ENCODE assay signal across 20 cellular contexts in the genomic region with DNA sequence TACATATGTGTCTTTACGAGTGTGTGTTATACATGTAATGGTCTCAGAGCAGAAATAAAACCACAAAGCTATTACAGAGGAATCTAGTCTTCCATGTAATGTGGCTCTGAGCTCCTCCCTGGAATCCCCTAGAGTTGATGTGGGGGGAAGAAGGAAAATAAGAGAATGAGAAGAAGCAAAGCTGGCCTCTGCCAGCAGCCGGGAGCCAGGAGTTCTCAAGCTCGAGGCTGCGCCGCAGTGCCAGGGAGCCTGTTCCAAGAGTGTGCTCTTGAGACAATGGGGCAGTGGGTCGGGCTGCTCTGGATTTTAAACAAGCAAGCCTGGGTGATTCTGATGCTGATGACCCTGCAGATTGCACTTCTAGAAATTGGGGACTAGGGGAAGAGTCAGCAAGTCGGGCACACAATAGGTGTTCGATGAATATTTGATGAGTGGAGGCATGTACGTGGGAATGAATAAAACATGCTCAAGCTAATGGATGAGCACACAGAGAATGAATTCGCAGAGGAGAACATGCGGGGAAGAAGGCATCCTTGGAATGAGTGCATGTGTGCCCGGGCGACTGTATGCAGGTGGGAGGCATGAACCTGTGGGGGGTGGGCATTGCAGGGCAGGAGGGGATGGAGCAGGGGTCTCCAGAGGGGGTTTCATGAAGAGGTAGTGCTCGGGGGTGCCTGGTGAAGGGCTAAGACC.
A peak's percentile ranks its signal among the peaks of the same experiment; 100 is the strongest.
DNase-seq lines count a peak whose midpoint lies in the region; TF ChIP-seq lines count a peak whose summit lies in the region.
"Had no signal": no experiment of that assay in that cellular context is flagged by ENCODE, and none has a peak within 500 bp of the region (broad histone marks: within the 10 kb centered on the region; RNA-seq: fewer than 3 reads in every experiment).

No MANE protein-coding gene starts in this region.

- H2AFZ ChIP-seq in trophoblast cell (ENCODE audit: insufficient read depth, low read length, poor library complexity) (no peak overlapping the region), OCI-LY7 (ENCODE audit: low read length) (no peak overlapping the region)

- H3K4me2 ChIP-seq in trophoblast cell (ENCODE audit: low read length) (no peak overlapping the region), OCI-LY7 (ENCODE audit: low read length) (no peak overlapping the region)

- peaks cover 3% of the 10 kb centered on the region for H3K79me1 ChIP-seq in trophoblast cell (ENCODE audit: low read length)

- POLR2A ChIA-PET in CD8-positive, alpha-beta memory T cell (lab: Charles Lee), result no interaction called here
- POLR2A ChIA-PET in OCI-LY7 (lab: Charles Lee) (no interaction called here), GM10248 (lab: Yijun Ruan, JAX) (no interaction called here)

- H4K20me1 ChIP-seq in OCI-LY7 (ENCODE audit: insufficient read depth, low read length), result no peaks in the 10 kb centered on the region

- H3K23ac ChIP-seq in trophoblast cell (ENCODE audit: low read length), result no peak overlapping the region

- peak overlapping the region in 7 of 8 donors; percentile 10 to 84 (median 30) for H3K27ac Mint-ChIP-seq in CD8-positive, alpha-beta memory T cell
- H3K27ac Mint-ChIP-seq in glutamatergic neuron (ENCODE audit: unreplicated experiment), result peak overlapping the region; percentile 71
- H3K27ac Mint-ChIP-seq: CD4-positive, alpha-beta T cell had no signal

- no peak overlapping the region for H3K4me3 ChIP-seq in CD8-positive, alpha-beta memory T cell (ENCODE audit: low read length)
- H3K4me3 ChIP-seq in astrocyte of the cerebellum (ENCODE audit: low read depth, low read length) (no peak overlapping the region), trophoblast cell (ENCODE audit: low read depth, low read length) (no peak overlapping the region), OCI-LY7 (ENCODE audit: low read depth, low read length, poor library complexity, severe bottlenecking) (no peak overlapping the region)
- H3K4me3 ChIP-seq: mucosa of descending colon, right lobe of liver, SJCRH30, thyroid gland had no signal

- H3K79me2 ChIP-seq in trophoblast cell (ENCODE audit: control insufficient read depth, insufficient read depth, low read length, poor library complexity), result peaks cover 10% of the 10 kb centered on the region
- no peaks in the 10 kb centered on the region for H3K79me2 ChIP-seq in OCI-LY7 (ENCODE audit: insufficient read depth, low read depth, low read length)

- H3K36me3 ChIP-seq in CD8-positive, alpha-beta memory T cell (ENCODE audit: insufficient read depth, low read length), result no peaks in the 10 kb centered on the region
- H3K36me3 ChIP-seq in trophoblast cell (ENCODE audit: control insufficient read depth in 1 of 2, insufficient read depth in 2 of 2, low read length in 2 of 2) (peaks cover 0 to 5% of the 10 kb centered on the region in 2 experiments), OCI-LY7 (ENCODE audit: insufficient read depth, low read length) (no peaks in the 10 kb centered on the region)
- H3K36me3 ChIP-seq: right lobe of liver, SJCRH30, thyroid gland, WERI-Rb-1 had no signal

- peak overlapping the region in 1 of 7 donors; percentile 2 for H3K4me3 Mint-ChIP-seq in CD8-positive, alpha-beta memory T cell
- peak overlapping the region; percentile 53 for H3K4me3 Mint-ChIP-seq in glutamatergic neuron (ENCODE audit: unreplicated experiment)
- H3K4me3 Mint-ChIP-seq: CD4-positive, alpha-beta T cell had no signal

- H3K9ac ChIP-seq in trophoblast cell (ENCODE audit: low read length), result no peak overlapping the region

- BruUV-seq in OCI-LY7 (replicated peaks; lab: Mats Ljungman, UMichigan), result no TSS peak

- H3K9me3 ChIP-seq in CD8-positive, alpha-beta memory T cell (ENCODE audit: low read length), result no peaks in the 10 kb centered on the region
- H3K9me3 ChIP-seq in trophoblast cell (ENCODE audit: insufficient read depth, low read depth, low read length), result no peaks in the 10 kb centered on the region
- no peaks in the 10 kb centered on the region for H3K9me3 ChIP-seq in OCI-LY7 (ENCODE audit: low read length)
- H3K9me3 ChIP-seq: mucosa of descending colon, right lobe of liver, SJCRH30, thyroid gland had no signal

- no peaks in the 10 kb centered on the region for H3K27me3 Mint-ChIP-seq in CD8-positive, alpha-beta memory T cell
- H3K27me3 Mint-ChIP-seq in glutamatergic neuron (ENCODE audit: unreplicated experiment), result peaks cover 15% of the 10 kb centered on the region
- H3K27me3 Mint-ChIP-seq: CD4-positive, alpha-beta T cell had no signal

- peak overlapping the region; percentile 31 for H3K4ac ChIP-seq in trophoblast cell (ENCODE audit: low read depth, low read length)

- H4K12ac ChIP-seq in trophoblast cell (ENCODE audit: low read depth, low read length), result no peak overlapping the region

- H2BK120ac ChIP-seq in trophoblast cell (ENCODE audit: insufficient read depth, low read length, poor library complexity), result no peak overlapping the region

- intact Hi-C loops in OCI-LY7 (cut with micrococcal nuclease; ENCODE audit: unreplicated experiment), result no loop called here

- H3K4me1 ChIP-seq in CD8-positive, alpha-beta memory T cell (ENCODE audit: insufficient read depth, low read length), result no peaks in the 10 kb centered on the region
- H3K4me1 ChIP-seq in trophoblast cell (ENCODE audit: control insufficient read depth in 1 of 2, insufficient read depth in 2 of 2, low read length in 2 of 2) (peaks cover 0 to 5% of the 10 kb centered on the region in 2 experiments), OCI-LY7 (ENCODE audit: insufficient read depth, low read length, poor library complexity, severe bottlenecking) (no peaks in the 10 kb centered on the region)
- H3K4me1 ChIP-seq: SJCRH30 had no signal

- no peak overlapping the region for H4K8ac ChIP-seq in trophoblast cell (ENCODE audit: low read depth, low read length)

- H3K4me1 Mint-ChIP-seq in CD8-positive, alpha-beta memory T cell, result peaks cover 35 to 74% (median 38%) of the 10 kb centered on the region in 3 donors
- peaks cover 25% of the 10 kb centered on the region for H3K4me1 Mint-ChIP-seq in glutamatergic neuron (ENCODE audit: low read depth, unreplicated experiment)

- no peak for DNase-seq in CD8-positive, alpha-beta memory T cell
- peak; percentile 15 for DNase-seq in astrocyte of the cerebellum (ENCODE audit: low read depth)
- DNase-seq in glutamatergic neuron, result no peak
- DNase-seq in trophoblast cell, result peak in 1 of 2 donors; percentile 33
- DNase-seq in NCI-H1694 (lab: John Stamatoyannopoulos, UW), result no peak
- DNase-seq in GM03348 (ENCODE audit: low spot score), result no peak
- no peak for DNase-seq in OCI-LY7 (ENCODE audit: low spot score)
- DNase-seq in GM10248 (ENCODE audit: extremely low spot score), result no peak
- DNase-seq: activated gamma-delta T cell; CD4-positive, alpha-beta T cell; DMS153; MM.1S; NCI-H187; NCI-H345; right lobe of liver; SJCRH30; T-helper 2 cell; thyroid gland; WERI-Rb-1 had no signal

- no peak overlapping the region for H2AK5ac ChIP-seq in trophoblast cell (ENCODE audit: low read length)

- CTCF ChIA-PET in CD8-positive, alpha-beta memory T cell (lab: Charles Lee), result interaction anchor here (1.1 kb wide), 1 partner anchor 9 kb away, joined by 3 read pairs; no protein-coding TSS in a partner anchor
- CTCF ChIA-PET in OCI-LY7 (lab: Charles Lee; ENCODE audit: unreplicated experiment), result interaction anchor here (0.5 kb wide), 1 partner anchor 57 kb away, joined by 4 read pairs; no protein-coding TSS in a partner anchor
- CTCF ChIA-PET in GM10248 (lab: Yijun Ruan, JAX), result no interaction called here

- no peak overlapping the region for H2BK5ac ChIP-seq in trophoblast cell (ENCODE audit: low read depth, low read length, poor library complexity)

- WGBS in trophoblast cell (ENCODE audit: extremely low coverage, insufficient coverage, insufficient read length), result no CpG with 5 or more reads among the region's 14 CpGs

- H3K36me3 Mint-ChIP-seq in CD8-positive, alpha-beta memory T cell, result peaks cover 0 to 16% (median 5%) of the 10 kb centered on the region in 3 donors
- no peaks in the 10 kb centered on the region for H3K36me3 Mint-ChIP-seq in glutamatergic neuron (ENCODE audit: unreplicated experiment)

- no peak overlapping the region for H4K91ac ChIP-seq in trophoblast cell (ENCODE audit: low read depth, low read length)

- peaks cover 0 to 4% (median 0%) of the 10 kb centered on the region in 5 donors for H3K9me3 Mint-ChIP-seq in CD8-positive, alpha-beta memory T cell
- peaks cover 11% of the 10 kb centered on the region for H3K9me3 Mint-ChIP-seq in glutamatergic neuron (ENCODE audit: unreplicated experiment)
- H3K9me3 Mint-ChIP-seq: CD4-positive, alpha-beta T cell had no signal

- H3K27ac ChIP-seq in CD8-positive, alpha-beta memory T cell (ENCODE audit: low read depth, low read length), result no peak overlapping the region
- H3K27ac ChIP-seq in trophoblast cell (ENCODE audit: low read depth, low read length) (no peak overlapping the region), OCI-LY7 (ENCODE audit: low read depth, low read length, poor library complexity, severe bottlenecking) (no peak overlapping the region)
- H3K27ac ChIP-seq: right lobe of liver, SJCRH30, thyroid gland, WERI-Rb-1 had no signal

- H3K14ac ChIP-seq in trophoblast cell (ENCODE audit: low read length), result no peak overlapping the region

- no peak overlapping the region for H3K18ac ChIP-seq in trophoblast cell (ENCODE audit: low read length)

- in situ Hi-C loops in astrocyte of the cerebellum (cut with HindIII; ENCODE audit: low sequenced_read_pairs), result no loop called here

- TF ChIP-seq CTCF in astrocyte of the cerebellum (IDR thresholded peaks at IDR 0.05; ENCODE audit: low read depth, low read length, missing control alignments) (no peak), glutamatergic neuron (IDR thresholded peaks at IDR 0.05; ENCODE audit: partially characterized antibody, unreplicated experiment) (no peak), OCI-LY7 (conservative IDR thresholded peaks at IDR 0.05; ENCODE audit: low read length) (no peak), GM10248 (IDR thresholded peaks at IDR 0.05; ENCODE audit: control extremely low read depth, extremely low read depth, low read depth, missing control alignments) (no peak)

- no peaks in the 10 kb centered on the region for H3K27me3 ChIP-seq in CD8-positive, alpha-beta memory T cell (ENCODE audit: insufficient read depth, low read length, poor library complexity, severe bottlenecking)
- no peaks in the 10 kb centered on the region for H3K27me3 ChIP-seq in trophoblast cell (ENCODE audit: insufficient read depth, low read length)
- H3K27me3 ChIP-seq: right lobe of liver, SJCRH30, thyroid gland had no signal

- no peaks in the 10 kb centered on the region for H3K9me2 ChIP-seq in OCI-LY7 (ENCODE audit: insufficient read depth, low read length)

- H2BK12ac ChIP-seq in trophoblast cell (ENCODE audit: low read length), result no peak overlapping the region
